In the genomic region with DNA sequence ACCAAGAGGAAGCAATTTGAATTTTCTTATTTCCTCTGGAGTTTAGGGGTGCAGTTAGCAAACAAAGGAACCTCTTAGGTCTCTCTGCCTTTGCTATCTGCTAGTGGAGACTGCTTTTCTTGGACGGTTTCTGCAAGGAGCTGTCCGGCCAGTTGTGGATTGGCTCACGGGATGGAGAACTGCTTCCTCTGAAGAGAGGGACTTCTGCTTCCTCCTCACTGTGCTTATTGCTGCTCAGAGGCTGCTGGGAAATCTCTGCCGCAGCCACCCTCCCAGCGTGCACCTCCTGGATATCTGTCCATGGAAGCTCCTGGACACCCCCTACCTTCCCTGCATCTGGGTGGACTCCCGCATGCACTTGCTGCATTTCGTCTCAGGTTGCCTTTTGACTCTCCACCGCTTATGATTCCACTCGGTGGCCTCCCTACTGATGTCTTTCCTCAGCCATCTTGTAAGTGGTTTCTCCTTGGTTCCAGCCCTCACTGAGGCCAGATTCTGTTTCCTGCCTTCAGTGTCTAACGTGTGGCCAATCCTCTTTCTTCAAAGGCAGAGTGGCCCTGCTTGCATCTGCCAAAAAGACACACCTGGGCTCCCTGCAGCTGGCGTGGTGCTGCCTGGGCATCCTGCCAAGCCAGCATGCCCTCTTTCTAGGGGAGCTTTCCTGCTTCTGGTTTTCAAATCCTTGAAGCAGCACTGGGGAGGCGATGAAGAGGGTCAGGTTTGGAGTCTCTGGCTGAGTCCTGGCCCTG, we compare ENCODE assay signal across 8 cellular contexts.
DNase-seq lines count a peak whose midpoint lies in the region; ATAC-seq and TF ChIP-seq lines count a peak whose summit lies in the region.

No MANE protein-coding gene starts in this region.

- no peak overlapping the region for H2BK120ac ChIP-seq in IMR-90 (ENCODE audit: low read depth, low read length)

- no peak overlapping the region for H3K18ac ChIP-seq in IMR-90 (ENCODE audit: low read depth, low read length)

- no peaks in the 10 kb centered on the region; the same call in none of the 2 replicates for H3K36me3 ChIP-seq in GM06990 (ENCODE audit: control insufficient read depth, insufficient read depth, low read length)
- no peaks in the 10 kb centered on the region for H3K36me3 ChIP-seq in IMR-90 (ENCODE audit: control insufficient read depth, insufficient read depth, low read length)

- no peak overlapping the region for H4K5ac ChIP-seq in IMR-90 (ENCODE audit: low read depth, low read length)

- peak overlapping the region; percentile 15 for H2AFZ ChIP-seq in IMR-90 (replicated peaks; ENCODE audit: low read length, poor library complexity)

- no peaks in the 10 kb centered on the region for H4K20me1 ChIP-seq in IMR-90 (ENCODE audit: insufficient read depth, low read length)

- no peaks in the 10 kb centered on the region for H3K4me1 ChIP-seq in IMR-90 (ENCODE audit: control insufficient read depth, insufficient read depth, low read length)

- no peak overlapping the region for H4K91ac ChIP-seq in IMR-90 (ENCODE audit: insufficient read depth, low read depth, low read length)

- TF ChIP-seq CTCF in GM06990 (IDR thresholded peaks at IDR 0.05; ENCODE audit: insufficient read depth, low read length, poor library complexity, severe bottlenecking) (no peak), IMR-90 (conservative IDR thresholded peaks at IDR 0.05; ENCODE audit: low read depth, low read length) (no peak)

- H3K79me1 ChIP-seq in IMR-90 (ENCODE audit: low read depth in 1 of 2, low read length in 2 of 2) = no peaks in the 10 kb centered on the region

- TF ChIP-seq POLR2A in IMR-90 (IDR thresholded peaks at IDR 0.05; ENCODE audit: low read depth, low read length) = no peak

- in situ Hi-C loops in IMR-90 (cut with MboI; ENCODE audit: low sequenced_read_pairs) = no loop called here

- H3K56ac ChIP-seq in IMR-90 (ENCODE audit: extremely low read depth, insufficient read depth, low read length) = no peak overlapping the region

- H3K23ac ChIP-seq in IMR-90 (ENCODE audit: low read depth, low read length) = no peak overlapping the region

- no peak for TF ChIP-seq RAD21 in IMR-90 (IDR thresholded peaks at IDR 0.05; ENCODE audit: low read length)

- H3K9me1 ChIP-seq in IMR-90 (ENCODE audit: insufficient read depth, low read length) = no peaks in the 10 kb centered on the region

- no peak; the same call in 1 of the 2 replicates for ATAC-seq in IMR-90 (ENCODE audit: low read depth)
- ATAC-seq in HG03045 (IDR thresholded peaks at IDR 0.05; ENCODE audit: unreplicated experiment) = no peak

- H2BK5ac ChIP-seq in IMR-90 (ENCODE audit: low read depth, low read length, poor library complexity, severe bottlenecking) = no peak overlapping the region

- H3K4me2 ChIP-seq in IMR-90 (ENCODE audit: low read depth, low read length) = no peak overlapping the region

- dilution Hi-C loops in IMR-90 (cut with HindIII; ENCODE audit: low sequenced_read_pairs, unreplicated experiment) = no loop called here

- H3K4me3 ChIP-seq in GM06990 (replicated peaks; ENCODE audit: low read depth, low read length) = no peak overlapping the region
- H3K4me3 ChIP-seq in IMR-90 (ENCODE audit: insufficient read depth, low read depth, low read length) = no peak overlapping the region

- no peak overlapping the region for H3K9ac ChIP-seq in IMR-90 (ENCODE audit: low read depth, low read length)

- intact Hi-C loops in IMR-90 (cut with micrococcal nuclease) = no loop called here

- H3K9me3 ChIP-seq in IMR-90 (ENCODE audit: control insufficient read depth, insufficient read depth, low read length) = peaks cover 4% of the 10 kb centered on the region

- DNase-seq in GM06990 (ENCODE audit: extremely low read depth, insufficient read length) (peak; percentile 63), IMR-90 (no peak), SHP77 treated with DMSO at 0.1 percent for 48 hours (lab: John Stamatoyannopoulos, UW) (peak; percentile 84), medulla oblongata (ENCODE audit: extremely low spot score) (peak; percentile 68), NCI-H526 (lab: John Stamatoyannopoulos, UW) (no peak), iPS-NIHi7 (ENCODE audit: extremely low spot score) (no peak)
- no peak for DNase-seq in stimulated activated CD4-positive, alpha-beta T cell treated with anti-CD3 and anti-CD28 coated beads, Interleukin-4, amount 100 ng/mL, for 24 hours

- H3K27me3 ChIP-seq in GM06990 (replicated peaks; ENCODE audit: control insufficient read depth, insufficient read depth, low read length) (no peaks in the 10 kb centered on the region), IMR-90 (ENCODE audit: control insufficient read depth, insufficient read depth, low read length) (peaks cover 4% of the 10 kb centered on the region)

- no peak overlapping the region for H2BK15ac ChIP-seq in IMR-90 (ENCODE audit: low read depth, low read length)

- no peak overlapping the region for H2AK9ac ChIP-seq in IMR-90 (replicated peaks; ENCODE audit: low read depth, low read length, poor library complexity)

- no TSS peak for BruUV-seq in IMR-90 (replicated peaks; lab: Mats Ljungman, UMichigan)

- 64% methylated on average over 8 of the region's 12 CpGs; no CpG with 5 or more reads in 1 of the 2 experiments for WGBS in IMR-90 (ENCODE audit: extremely low coverage in 2 of 2, insufficient read length in 1 of 2), 2 experiments

- no peak overlapping the region for H2AK5ac ChIP-seq in IMR-90 (ENCODE audit: low read depth, low read length)

- CTCF ChIA-PET in IMR-90 (lab: Yijun Ruan, JAX) = no interaction called here

- H4K8ac ChIP-seq in IMR-90 (ENCODE audit: low read depth in 2 of 2, low read length in 2 of 2) = no peak overlapping the region

- H3K4ac ChIP-seq in IMR-90 (ENCODE audit: low read depth, low read length) = no peak overlapping the region

- POLR2A ChIA-PET in IMR-90 (lab: Charles Lee; ENCODE audit: unreplicated experiment) = no interaction called here

- H3K14ac ChIP-seq in IMR-90 (replicated peaks; ENCODE audit: low read depth, low read length) = no peak overlapping the region

- H2BK20ac ChIP-seq in IMR-90 (ENCODE audit: low read depth, low read length) = no peak overlapping the region

- no peak overlapping the region for H3K27ac ChIP-seq in IMR-90 (ENCODE audit: insufficient read depth, low read length)

TF ChIP-seq in IMR-90, 13 proteins besides CTCF, POLR2A, EP300 and RAD21:
- TF ChIP-seq NFE2L2 (IDR thresholded peaks at IDR 0.05; ENCODE audit: low read depth, low read length) (no peak), FOS (IDR thresholded peaks at IDR 0.05; ENCODE audit: low read depth, low read length) (no peak), SMC3 (IDR thresholded peaks at IDR 0.05; ENCODE audit: low read depth, low read length) (no peak), RFX5 (IDR thresholded peaks at IDR 0.05; ENCODE audit: low read depth, low read length) (no peak), BHLHE40 (IDR thresholded peaks at IDR 0.05; ENCODE audit: low read depth, low read length) (no peak), MXI1 (IDR thresholded peaks at IDR 0.05; ENCODE audit: borderline replicate concordance, low read depth, low read length) (no peak), MAFK (IDR thresholded peaks at IDR 0.05; ENCODE audit: low read depth, low read length) (no peak), CEBPB (IDR thresholded peaks at IDR 0.05; ENCODE audit: low read depth, low read length) (no peak), MAZ (IDR thresholded peaks at IDR 0.05; ENCODE audit: borderline replicate concordance, low read depth, low read length) (no peak), CHD1 (IDR thresholded peaks at IDR 0.05; ENCODE audit: low read depth, low read length) (no peak), RCOR1 (IDR thresholded peaks at IDR 0.05; ENCODE audit: insufficient replicate concordance, low read length) (no peak)
- TF ChIP-seq, protein P1, sequence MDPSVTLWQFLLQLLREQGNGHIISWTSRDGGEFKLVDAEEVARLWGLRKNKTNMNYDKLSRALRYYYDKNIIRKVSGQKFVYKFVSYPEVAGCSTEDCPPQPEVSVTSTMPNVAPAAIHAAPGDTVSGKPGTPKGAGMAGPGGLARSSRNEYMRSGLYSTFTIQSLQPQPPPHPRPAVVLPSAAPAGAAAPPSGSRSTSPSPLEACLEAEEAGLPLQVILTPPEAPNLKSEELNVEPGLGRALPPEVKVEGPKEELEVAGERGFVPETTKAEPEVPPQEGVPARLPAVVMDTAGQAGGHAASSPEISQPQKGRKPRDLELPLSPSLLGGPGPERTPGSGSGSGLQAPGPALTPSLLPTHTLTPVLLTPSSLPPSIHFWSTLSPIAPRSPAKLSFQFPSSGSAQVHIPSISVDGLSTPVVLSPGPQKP (IDR thresholded peaks at IDR 0.05; ENCODE audit: borderline replicate concordance, low read depth, low read length) = no peak
- TF ChIP-seq, protein P2, sequence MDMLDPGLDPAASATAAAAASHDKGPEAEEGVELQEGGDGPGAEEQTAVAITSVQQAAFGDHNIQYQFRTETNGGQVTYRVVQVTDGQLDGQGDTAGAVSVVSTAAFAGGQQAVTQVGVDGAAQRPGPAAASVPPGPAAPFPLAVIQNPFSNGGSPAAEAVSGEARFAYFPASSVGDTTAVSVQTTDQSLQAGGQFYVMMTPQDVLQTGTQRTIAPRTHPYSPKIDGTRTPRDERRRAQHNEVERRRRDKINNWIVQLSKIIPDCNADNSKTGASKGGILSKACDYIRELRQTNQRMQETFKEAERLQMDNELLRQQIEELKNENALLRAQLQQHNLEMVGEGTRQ (IDR thresholded peaks at IDR 0.05; ENCODE audit: low read depth, low read length) = no peak

Comparison
In these comparisons a context has a peak if more than half of its experiments do, and no peak if none do; other contexts are left out.
1. DNase-seq: peak in GM06990 (single experiment), SHP77 treated with DMSO at 0.1 percent for 48 hours (single experiment) and medulla oblongata (single experiment); none in IMR-90 (single experiment), NCI-H526 (0 of 2), stimulated activated CD4-positive, alpha-beta T cell treated with anti-CD3 and anti-CD28 coated beads, Interleukin-4, amount 100 ng/mL, for 24 hours (single experiment) and iPS-NIHi7 (single experiment).